Comparison of ENCODE assay signal across 8 cellular contexts in the genomic region with DNA sequence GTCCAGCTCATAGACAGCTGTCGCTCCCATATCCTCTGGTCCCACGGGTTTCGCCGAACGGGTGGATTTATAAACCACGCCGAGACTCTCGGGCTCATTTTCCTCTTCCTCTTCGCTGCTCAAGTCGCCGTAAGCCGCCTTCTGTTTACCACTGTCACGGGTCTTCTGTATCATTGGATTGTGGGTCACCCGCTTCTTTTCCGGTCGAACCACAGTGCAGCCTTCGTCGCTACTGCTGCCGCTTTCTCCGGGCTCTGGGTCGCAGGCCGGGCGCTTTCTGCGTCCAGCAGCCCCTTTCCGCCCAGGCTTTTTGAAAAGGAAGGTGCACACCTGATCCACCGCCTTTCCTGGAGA. TPM values are rescaled to one million over a fixed set of nuclear protein-coding genes. Genes with fewer than 3 reads are reported as not detected.
DNase-seq lines count a peak whose midpoint lies in the region; ATAC-seq, FAIRE-seq and TF ChIP-seq lines count a peak whose summit lies in the region.

No MANE protein-coding gene starts in this region.

- 0 to 32% methylated on average over 4 to 23 of the region's 26 CpGs for WGBS in esophagus squamous epithelium, 2 donors

- FAIRE-seq in HTR-8/SVneo (lab: Jason Lieb, UNC) = no peak

- H4K20me1 ChIP-seq in SU-DHL-6 (ENCODE audit: low read depth, low read length) = no peaks in the 10 kb centered on the region

- H3K27me3 ChIP-seq in SU-DHL-6 (ENCODE audit: low read length) = no peaks in the 10 kb centered on the region
- H3K27me3 ChIP-seq in esophagus squamous epithelium = no peaks in the 10 kb centered on the region
- no peaks in the 10 kb centered on the region for H3K27me3 ChIP-seq in neutrophil

- H3K36me3 ChIP-seq in SU-DHL-6 (ENCODE audit: low read length) (no peaks in the 10 kb centered on the region), esophagus squamous epithelium (peaks cover 0 to 14% (median 0%) of the 10 kb centered on the region in 3 donors), neutrophil (no peaks in the 10 kb centered on the region)

- peak; percentile 38 for ATAC-seq in HG02938 (IDR thresholded peaks at IDR 0.05; ENCODE audit: unreplicated experiment)

- H3K79me2 ChIP-seq in SU-DHL-6 (ENCODE audit: insufficient read depth, low read length) = peaks cover 29% of the 10 kb centered on the region

- H3K27ac ChIP-seq in SU-DHL-6 (ENCODE audit: low read depth, low read length) (peak overlapping the region; percentile 90), esophagus squamous epithelium (peak overlapping the region; percentile 87 to 95 (median 92)), neutrophil (peak overlapping the region; percentile 94)

- H3K9me3 ChIP-seq in SU-DHL-6 (ENCODE audit: insufficient read depth, low read length) (no peaks in the 10 kb centered on the region), esophagus squamous epithelium (no peaks in the 10 kb centered on the region), neutrophil (no peaks in the 10 kb centered on the region)

- TF ChIP-seq CTCF in SU-DHL-6 (IDR thresholded peaks at IDR 0.05; ENCODE audit: insufficient read depth, low read length, poor library complexity, severe bottlenecking) = no peak
- no peak for TF ChIP-seq CTCF in esophagus squamous epithelium (IDR thresholded peaks at IDR 0.05)
- no peak for TF ChIP-seq CTCF in neutrophil (IDR thresholded peaks at IDR 0.05)

- H3K4me1 ChIP-seq in esophagus squamous epithelium (peaks cover 0 to 40% (median 5%) of the 10 kb centered on the region in 3 donors), neutrophil (ENCODE audit: control insufficient read depth in 1 of 2, insufficient read depth in 1 of 2, low read depth in 1 of 2, low read length in 1 of 2) (peaks cover 15 to 16% of the 10 kb centered on the region in 2 experiments)

- intact Hi-C loops in esophagus squamous epithelium (cut with DNase I) = loop anchor here (10.0 kb wide), 1 partner anchor 56 kb away; no protein-coding TSS in a partner anchor

- peak; percentile 16 for DNase-seq in NK-92 treated with Interleukin-12 subunit alpha and Interleukin-12 subunit beta, amount 100 ng/mL, for 24 hours (lab: John Stamatoyannopoulos, UW)
- DNase-seq in NK-92 (lab: John Stamatoyannopoulos, UW; ENCODE audit: unreplicated experiment) = no peak
- no peak for DNase-seq in esophagus squamous epithelium (lab: John Stamatoyannopoulos, UW)
- DNase-seq in amniotic stem cell (lab: John Stamatoyannopoulos, UW) = no peak
- no peak for DNase-seq in HTR-8/SVneo (ENCODE audit: insufficient read length, low spot score)

- H3K4me3 ChIP-seq in SU-DHL-6 (ENCODE audit: insufficient read depth, low read length, poor library complexity, severe bottlenecking) = peak overlapping the region; percentile 86
- H3K4me3 ChIP-seq in esophagus squamous epithelium = peak overlapping the region; percentile 51 to 73 (median 61)
- H3K4me3 ChIP-seq in neutrophil (ENCODE audit: low read depth in 1 of 2, low read length in 1 of 2) = peak overlapping the region; percentile 69 to 76

- H3K4me2 ChIP-seq in SU-DHL-6 (ENCODE audit: low read depth, low read length, poor library complexity, severe bottlenecking) = peak overlapping the region; percentile 85

- peak overlapping the region; percentile 89 for H3K9ac ChIP-seq in SU-DHL-6 (ENCODE audit: low read length)

- H2AFZ ChIP-seq in SU-DHL-6 (ENCODE audit: low read depth, low read length, severe bottlenecking) = no peak overlapping the region

- peaks cover 3% of the 10 kb centered on the region for H3F3A ChIP-seq in SU-DHL-6 (ENCODE audit: insufficient read depth)

- TF ChIP-seq POLR2A in esophagus squamous epithelium (IDR thresholded peaks at IDR 0.05) = no peak

- no peaks in the 10 kb centered on the region for H3K9me2 ChIP-seq in SU-DHL-6 (replicated peaks; ENCODE audit: insufficient read depth, low read length)

RNA-seq across cellular contexts. Expression of a gene that starts 0.3 kb away (rescaled TPM):
- total RNA-seq in esophagus squamous epithelium = 10 to 100 TPM in 2 of 4 donors, 1 to 10 TPM in 2; 8.1 to 23.4 (median 12.2) TPM

RNA-seq across cellular contexts. Expression of a gene that starts 0.4 kb away (rescaled TPM):
- total RNA-seq in esophagus squamous epithelium = 10 to 100 TPM; 54.0 to 94.7 (median 66.5) TPM

RNA-seq across cellular contexts. Expression of a gene that starts 18.5 kb away (rescaled TPM):
- 1 to 10 TPM; 2.8 to 8.0 (median 5.1) TPM for total RNA-seq in esophagus squamous epithelium

RNA-seq across cellular contexts. Expression of a gene that starts 24.5 kb away (rescaled TPM):
- not detected for total RNA-seq in esophagus squamous epithelium
